19 cellular contexts compared by ENCODE assay signal in the genomic region with DNA sequence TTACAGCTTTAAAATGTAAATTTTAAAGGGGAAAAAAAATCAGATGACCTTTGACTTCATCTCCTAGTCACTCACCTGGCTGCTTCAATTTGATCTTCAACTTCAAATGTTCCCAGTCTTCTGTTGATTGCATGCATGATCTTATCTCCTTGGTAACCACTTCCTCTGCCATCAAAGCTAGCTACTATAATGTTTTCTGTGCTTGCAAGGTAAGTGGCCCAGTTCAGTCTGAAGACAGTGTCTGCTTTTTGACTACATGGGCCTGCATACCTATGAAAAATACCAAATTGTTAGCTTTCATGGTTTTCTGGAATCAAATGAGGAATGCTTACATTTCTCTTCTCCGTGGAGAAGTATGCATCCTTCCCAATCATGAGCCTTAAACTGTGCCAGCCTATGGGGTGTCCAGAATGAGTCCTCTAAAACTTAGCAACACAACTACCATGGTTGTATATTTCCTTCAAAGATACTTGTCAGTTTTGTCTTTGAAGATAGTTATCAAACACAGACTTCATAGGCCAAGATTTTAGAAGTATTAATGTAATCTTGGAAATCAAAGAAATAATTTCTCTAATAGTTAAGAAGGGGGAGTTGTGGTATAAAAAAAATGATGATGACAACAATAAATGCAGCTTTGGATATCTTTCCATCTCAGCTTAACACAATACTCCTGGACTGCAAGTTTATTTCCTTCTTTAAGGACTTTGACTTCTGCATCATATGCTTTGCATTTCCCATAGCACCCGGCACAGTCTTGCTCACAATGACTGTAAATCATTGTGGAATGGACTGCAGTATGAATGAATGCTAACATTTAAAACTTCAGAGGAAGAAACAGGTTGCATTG.
DNase-seq lines count a peak whose midpoint lies in the region; ATAC-seq and TF ChIP-seq lines count a peak whose summit lies in the region.
"Had no signal": no experiment of that assay in that cellular context is flagged by ENCODE, and none has a peak within 500 bp of the region (broad histone marks: within the 10 kb centered on the region; RNA-seq: fewer than 3 reads in every experiment).

No MANE protein-coding gene starts in this region.

- in situ Hi-C loops in ACHN (cut with HindIII; ENCODE audit: low pct_ligation_motif_present, low pct_unique_long_range_greater_than_20kb, low sequenced_read_pairs): no loop called here

- peaks cover 7% of the 10 kb centered on the region for H3K9me3 Mint-ChIP-seq in activated CD4-positive, alpha-beta T cell treated with anti-CD3 and anti-CD28 coated beads, Interleukin-2, amount 10 ng/mL, durations not matched to agents 7 days and 5 days
- H3K9me3 Mint-ChIP-seq in activated naive CD4-positive, alpha-beta T cell treated with anti-CD3 and anti-CD28 coated beads, Interleukin-2, amount 50 U/mL, for 72 hours: peaks cover 0 to 5% of the 10 kb centered on the region in 2 donors
- H3K9me3 Mint-ChIP-seq: GM23338, IgD-negative memory B cell had no signal

- H3K9me3 ChIP-seq in KOPT-K1 (ENCODE audit: insufficient read depth, low read length, poor library complexity, severe bottlenecking) (no peaks in the 10 kb centered on the region), parathyroid adenoma (ENCODE audit: control insufficient read depth, low read length) (no peaks in the 10 kb centered on the region)
- H3K9me3 ChIP-seq: body of pancreas had no signal

- peak; percentile 87 to 88 for ATAC-seq in activated naive CD4-positive, alpha-beta T cell treated with anti-CD3 and anti-CD28 coated beads, Interleukin-2, amount 50 U/mL, for 72 hours
- ATAC-seq: body of pancreas, GM23338 had no signal

- H3K4me1 ChIP-seq in parathyroid adenoma: peaks cover 19% of the 10 kb centered on the region
- H3K4me1 ChIP-seq: body of pancreas had no signal

- H3K79me2 ChIP-seq in parathyroid adenoma: no peaks in the 10 kb centered on the region

- no peak overlapping the region for H3K9ac ChIP-seq in parathyroid adenoma

- peak overlapping the region; percentile 8 for H3K4me3 Mint-ChIP-seq in activated CD4-positive, alpha-beta T cell treated with anti-CD3 and anti-CD28 coated beads, Interleukin-2, amount 10 ng/mL, durations not matched to agents 7 days and 5 days
- H3K4me3 Mint-ChIP-seq: GM23338, IgD-negative memory B cell had no signal

- DNase-seq in activated CD4-positive, alpha-beta T cell treated with anti-CD3 and anti-CD28 coated beads, Interleukin-2, amount 10 ng/mL, durations not matched to agents 7 days and 5 days: peak; percentile 73
- no peak for DNase-seq in activated CD4-positive, alpha-beta T cell treated with anti-CD3 and anti-CD28 coated beads, Interleukin-2, amount 50 U/mL, for 1 hour
- no peak for DNase-seq in activated naive CD4-positive, alpha-beta T cell treated with anti-CD3 and anti-CD28 coated beads, Interleukin-2, amount 50 U/mL, for 72 hours (ENCODE audit: low spot score in 2 of 2)
- DNase-seq in NCI-H146 treated with DMSO at 0.1 percent for 48 hours (lab: John Stamatoyannopoulos, UW; ENCODE audit: unreplicated experiment) (no peak), NCI-H2171 (lab: John Stamatoyannopoulos, UW) (no peak), ACHN (no peak)
- DNase-seq: activated CD8-positive, alpha-beta memory T cell treated with anti-CD3 and anti-CD28 coated beads, Interleukin-2, amount 50 U/mL, for 4 hours; body of pancreas; effector CD8-positive, alpha-beta T cell; foreskin fibroblast; NCI-H146; NCI-H526; occipital lobe; RPMI8226; T1000 had no signal

- H3K27ac Mint-ChIP-seq in activated CD4-positive, alpha-beta T cell treated with anti-CD3 and anti-CD28 coated beads, Interleukin-2, amount 10 ng/mL, durations not matched to agents 7 days and 5 days: peak overlapping the region; percentile 88
- peak overlapping the region; percentile 69 to 89 for H3K27ac Mint-ChIP-seq in activated naive CD4-positive, alpha-beta T cell treated with anti-CD3 and anti-CD28 coated beads, Interleukin-2, amount 50 U/mL, for 72 hours
- H3K27ac Mint-ChIP-seq: GM23338 had no signal

- peaks cover 82% of the 10 kb centered on the region for H3K4me1 Mint-ChIP-seq in activated CD4-positive, alpha-beta T cell treated with anti-CD3 and anti-CD28 coated beads, Interleukin-2, amount 10 ng/mL, durations not matched to agents 7 days and 5 days

- peak overlapping the region; percentile 98 for H3K27ac ChIP-seq in KOPT-K1 (ENCODE audit: low read depth, low read length, poor library complexity, severe bottlenecking)
- peak overlapping the region; percentile 74 for H3K27ac ChIP-seq in parathyroid adenoma
- H3K27ac ChIP-seq: body of pancreas had no signal

- no peaks in the 10 kb centered on the region for H3K27me3 Mint-ChIP-seq in activated CD4-positive, alpha-beta T cell treated with anti-CD3 and anti-CD28 coated beads, Interleukin-2, amount 10 ng/mL, durations not matched to agents 7 days and 5 days

- H3K36me3 ChIP-seq in KOPT-K1 (ENCODE audit: insufficient read depth, low read length) (peaks cover 70% of the 10 kb centered on the region), parathyroid adenoma (ENCODE audit: control insufficient read depth, insufficient read depth, low read length) (no peaks in the 10 kb centered on the region)

- CTCF ChIA-PET in activated CD4-positive, alpha-beta T cell treated with anti-CD3 and anti-CD28 coated beads, Interleukin-2, amount 10 ng/mL, durations not matched to agents 7 days and 5 days (lab: Charles Lee): interaction anchor here (1.3 to 1.8 kb wide), 5 partner anchors 10 to 30 kb away, joined by 3 to 8 read pairs (median 4); no protein-coding TSS in a partner anchor

- peak overlapping the region; percentile 24 for H2AFZ ChIP-seq in parathyroid adenoma
- H2AFZ ChIP-seq: GM23338 had no signal

- no peaks in the 10 kb centered on the region for H3K27me3 ChIP-seq in parathyroid adenoma (ENCODE audit: control insufficient read depth, insufficient read depth, low read length)
- H3K27me3 ChIP-seq: body of pancreas had no signal

- TF ChIP-seq CTCF in parathyroid adenoma (IDR thresholded peaks at IDR 0.05): no peak

- H3K4me3 ChIP-seq in parathyroid adenoma (ENCODE audit: low read depth, low read length): no peak overlapping the region
- H3K4me3 ChIP-seq: body of pancreas, GM23338 had no signal

- POLR2A ChIA-PET in activated CD4-positive, alpha-beta T cell treated with anti-CD3 and anti-CD28 coated beads, Interleukin-2, amount 10 ng/mL, durations not matched to agents 7 days and 5 days (lab: Charles Lee): interaction anchor here (1.2 to 1.3 kb wide), 2 partner anchors 16 to 59 kb away, joined by 4 to 5 read pairs; no protein-coding TSS in a partner anchor

- peaks cover 87% of the 10 kb centered on the region for H3K36me3 Mint-ChIP-seq in activated CD4-positive, alpha-beta T cell treated with anti-CD3 and anti-CD28 coated beads, Interleukin-2, amount 10 ng/mL, durations not matched to agents 7 days and 5 days (ENCODE audit: low read depth)
- H3K36me3 Mint-ChIP-seq in activated naive CD4-positive, alpha-beta T cell treated with anti-CD3 and anti-CD28 coated beads, Interleukin-2, amount 50 U/mL, for 72 hours: peaks cover 11 to 50% of the 10 kb centered on the region in 2 donors
- H3K36me3 Mint-ChIP-seq: IgD-negative memory B cell had no signal

- H3K4me2 ChIP-seq in parathyroid adenoma (ENCODE audit: low read length): no peak overlapping the region
- H3K4me2 ChIP-seq: GM23338 had no signal
